In genomic region chr9:89252910-89253309, GRCh38 we compare ENCODE assay signal across 18 cellular contexts. TPM values are rescaled to one million over a fixed set of nuclear protein-coding genes. Genes with fewer than 3 reads are reported as not detected.
DNase-seq lines count a peak whose midpoint lies in the region; ATAC-seq, FAIRE-seq and TF ChIP-seq lines count a peak whose summit lies in the region.
"Had no signal": no experiment of that assay in that cellular context is flagged by ENCODE, and none has a peak within 500 bp of the region (broad histone marks: within the 10 kb centered on the region; RNA-seq: fewer than 3 reads in every experiment).

No MANE protein-coding gene starts in this region.

- H3K4me1 Mint-ChIP-seq in activated CD4-positive, alpha-beta T cell treated with anti-CD3 and anti-CD28 coated beads, Interleukin-2, amount 10 ng/mL, durations not matched to agents 24 days and 14 days = no peaks in the 10 kb centered on the region
- no peaks in the 10 kb centered on the region for H3K4me1 Mint-ChIP-seq in activated CD4-positive, alpha-beta T cell treated with anti-CD3 and anti-CD28 coated beads for 36 hours
- H3K4me1 Mint-ChIP-seq in neural progenitor cell (peaks cover 5% of the 10 kb centered on the region), H9 (peaks cover under 1 to 2% of the 10 kb centered on the region in 2 experiments; a peak in 3 of 4 replicates)
- H3K4me1 Mint-ChIP-seq: B cell had no signal

- H3K36me3 Mint-ChIP-seq in activated CD4-positive, alpha-beta T cell treated with anti-CD3 and anti-CD28 coated beads, Interleukin-2, amount 10 ng/mL, durations not matched to agents 24 days and 14 days (ENCODE audit: low read depth) = no peaks in the 10 kb centered on the region
- H3K36me3 Mint-ChIP-seq in activated CD4-positive, alpha-beta T cell treated with anti-CD3 and anti-CD28 coated beads for 36 hours (ENCODE audit: low read depth) = no peaks in the 10 kb centered on the region
- H3K36me3 Mint-ChIP-seq in neural progenitor cell = no peaks in the 10 kb centered on the region
- H3K36me3 Mint-ChIP-seq in H9 (ENCODE audit: insufficient read depth in 1 of 3, low read depth in 3 of 3) = peaks cover 0 to 1% (median 0%) of the 10 kb centered on the region in 3 experiments; a peak in 1 of 7 replicates

- H3K27me3 ChIP-seq in H1 (replicated peaks in 1 of 4; ENCODE audit: control insufficient read depth in 3 of 4, extremely low read depth in 1 of 4, insufficient read depth in 3 of 4, low read length in 3 of 4) (no peaks in the 10 kb centered on the region; a peak in 1 of 7 replicates), neural progenitor cell (no peaks in the 10 kb centered on the region), upper lobe of right lung (no peaks in the 10 kb centered on the region), H9 (ENCODE audit: insufficient read depth, low read length) (no peaks in the 10 kb centered on the region)

- H3K4me3 Mint-ChIP-seq in activated CD4-positive, alpha-beta T cell treated with anti-CD3 and anti-CD28 coated beads, Interleukin-2, amount 10 ng/mL, durations not matched to agents 24 days and 14 days = no peak overlapping the region
- no peak overlapping the region for H3K4me3 Mint-ChIP-seq in activated CD4-positive, alpha-beta T cell treated with anti-CD3 and anti-CD28 coated beads for 36 hours
- H3K4me3 Mint-ChIP-seq in neural progenitor cell (no peak overlapping the region), H9 (no peak overlapping the region)
- H3K4me3 Mint-ChIP-seq: B cell; CD4-positive, alpha-beta T cell; HFFc6 had no signal

- H3K27me3 Mint-ChIP-seq in activated CD4-positive, alpha-beta T cell treated with anti-CD3 and anti-CD28 coated beads, Interleukin-2, amount 10 ng/mL, durations not matched to agents 24 days and 14 days = peaks cover 4% of the 10 kb centered on the region
- H3K27me3 Mint-ChIP-seq in activated CD4-positive, alpha-beta T cell treated with anti-CD3 and anti-CD28 coated beads for 36 hours = no peaks in the 10 kb centered on the region
- peaks cover 3% of the 10 kb centered on the region for H3K27me3 Mint-ChIP-seq in neural progenitor cell (ENCODE audit: insufficient read depth, low read depth)
- no peaks in the 10 kb centered on the region for H3K27me3 Mint-ChIP-seq in H9 (ENCODE audit: low read depth)
- H3K27me3 Mint-ChIP-seq: B cell; CD4-positive, alpha-beta T cell had no signal

- no peak overlapping the region for H3K23ac ChIP-seq in H1 (ENCODE audit: insufficient read length)
- no peak overlapping the region for H3K23ac ChIP-seq in H9 (ENCODE audit: insufficient read length, low read depth, low read length)

- 89% methylated on average over 8 of the region's 8 CpGs; no CpG with 5 or more reads in 1 of the 2 experiments for WGBS in H1 (ENCODE audit: extremely low coverage in 1 of 2, insufficient coverage in 1 of 2, insufficient read length in 1 of 2, insufficient replicate concordance in 2 of 2, low coverage in 1 of 2, low lambda C conversion rate in 2 of 2, missing lambda C conversion rate in 1 of 2), 2 experiments
- 100% methylated on average over 1 of the region's 8 CpGs for WGBS in H9 (ENCODE audit: extremely low coverage, insufficient read length, low lambda C conversion rate)

- intact Hi-C loops in activated CD4-positive, alpha-beta T cell treated with anti-CD3 and anti-CD28 coated beads, Interleukin-2, amount 10 ng/mL, durations not matched to agents 24 days and 14 days (cut with micrococcal nuclease) = no loop called here
- intact Hi-C loops in activated CD4-positive, alpha-beta T cell treated with anti-CD3 and anti-CD28 coated beads for 36 hours (cut with DNase I, micrococcal nuclease) = no loop called here
- intact Hi-C loops in upper lobe of right lung (cut with DNase I) (no loop called here), head of caudate nucleus (cut with DNase I) (no loop called here)

- H3K23me2 ChIP-seq in H1 (ENCODE audit: low read depth, low read length) (peaks cover 18% of the 10 kb centered on the region; the same call in 1 of the 2 replicates), H9 (ENCODE audit: insufficient read length, low read depth, low read length, poor library complexity, severe bottlenecking) (no peaks in the 10 kb centered on the region)

- no peaks in the 10 kb centered on the region for H3K4me1 ChIP-seq in H1 (replicated peaks in 1 of 4; ENCODE audit: control insufficient read depth in 3 of 4, insufficient read depth in 4 of 4, low read length in 3 of 4)
- peaks cover 2% of the 10 kb centered on the region for H3K4me1 ChIP-seq in neural progenitor cell
- no peaks in the 10 kb centered on the region for H3K4me1 ChIP-seq in upper lobe of right lung
- H3K4me1 ChIP-seq in H9 (ENCODE audit: insufficient read depth, low read length) = no peaks in the 10 kb centered on the region

- no peak for TF ChIP-seq EP300 in H1 (IDR thresholded peaks at IDR 0.05; ENCODE audit: borderline replicate concordance in 1 of 2, low read depth in 2 of 2, low read length in 2 of 2)

- H3K9me3 ChIP-seq in H1 (ENCODE audit: insufficient read depth in 2 of 2, low read depth in 1 of 2, low read length in 1 of 2) = 0 out of 4 replicates have a peak, but pooled peaks cover 0 to 4% of the 10 kb centered on the region in 2 experiments
- no peaks in the 10 kb centered on the region for H3K9me3 ChIP-seq in neural progenitor cell (ENCODE audit: low read depth)
- H3K9me3 ChIP-seq in upper lobe of right lung = no peaks in the 10 kb centered on the region
- no peaks in the 10 kb centered on the region for H3K9me3 ChIP-seq in H9 (ENCODE audit: control insufficient read depth, low read depth, low read length)

- H3K4ac ChIP-seq in H1 (replicated peaks; ENCODE audit: insufficient read length, low read depth, low read length) = no peak overlapping the region
- no peak overlapping the region for H3K4ac ChIP-seq in H9 (ENCODE audit: low read depth, low read length)

- H2BK5ac ChIP-seq in H1 (ENCODE audit: low read depth, low read length) (no peak overlapping the region), H9 (ENCODE audit: insufficient read length, low read length) (no peak overlapping the region)

- DNase-seq in activated CD4-positive, alpha-beta T cell treated with anti-CD3 and anti-CD28 coated beads, Interleukin-2, amount 10 ng/mL, durations not matched to agents 24 days and 14 days = peak; percentile 34
- DNase-seq in activated CD4-positive, alpha-beta T cell treated with anti-CD3 and anti-CD28 coated beads for 36 hours = no peak
- DNase-seq in H1 (ENCODE audit: low read depth in 1 of 2, low spot score in 2 of 2) (no peak), neural progenitor cell (ENCODE audit: low spot score) (peak; percentile 11), upper lobe of right lung (no peak), occipital lobe (lab: John Stamatoyannopoulos, UW) (no peak), head of caudate nucleus (no peak), H9 (no peak)
- DNase-seq: ACHN; C1 segment of cervical spinal cord; CD4-positive, alpha-beta T cell; DMS153; DMS79 treated with DMSO at 0.1 percent for 48 hours; GDM1; GOT3; HCEC 1CT; HFFc6 had no signal

- H3K9me3 Mint-ChIP-seq in activated CD4-positive, alpha-beta T cell treated with anti-CD3 and anti-CD28 coated beads, Interleukin-2, amount 10 ng/mL, durations not matched to agents 24 days and 14 days = no peaks in the 10 kb centered on the region
- peaks cover 4% of the 10 kb centered on the region for H3K9me3 Mint-ChIP-seq in activated CD4-positive, alpha-beta T cell treated with anti-CD3 and anti-CD28 coated beads for 36 hours (ENCODE audit: low read depth)
- peaks cover 2% of the 10 kb centered on the region for H3K9me3 Mint-ChIP-seq in neural progenitor cell
- H3K9me3 Mint-ChIP-seq in H9 = peaks cover 2% of the 10 kb centered on the region in 2 experiments; a peak in 3 of 5 replicates

- H3K36me3 ChIP-seq in H1 (ENCODE audit: control insufficient read depth in 2 of 4, insufficient read depth in 4 of 4, low read length in 3 of 4) (peaks cover 0 to 7% (median 0%) of the 10 kb centered on the region in 4 experiments; a peak in 1 of 8 replicates), neural progenitor cell (no peaks in the 10 kb centered on the region), upper lobe of right lung (no peaks in the 10 kb centered on the region)

- peaks cover 3 to 17% of the 10 kb centered on the region in 2 experiments for H4K20me1 ChIP-seq in H1 (replicated peaks in 1 of 2; ENCODE audit: control insufficient read depth in 1 of 2, insufficient read depth in 2 of 2, low read length in 2 of 2)
- no peaks in the 10 kb centered on the region for H4K20me1 ChIP-seq in neural progenitor cell (ENCODE audit: low read depth)
- no peaks in the 10 kb centered on the region for H4K20me1 ChIP-seq in H9 (ENCODE audit: control insufficient read depth, insufficient read depth, insufficient read length)

- H3K9ac ChIP-seq in H1 (replicated peaks in 1 of 4; ENCODE audit: extremely low read depth in 1 of 4, low read depth in 3 of 4, low read length in 3 of 4) (no peak overlapping the region), neural progenitor cell (no peak overlapping the region), H9 (ENCODE audit: extremely low read depth, insufficient read length, low read length) (no peak overlapping the region)

- POLR2A ChIA-PET in activated CD4-positive, alpha-beta T cell treated with anti-CD3 and anti-CD28 coated beads for 36 hours (lab: Charles Lee) = no interaction called here
- POLR2A ChIA-PET in H1 (lab: Charles Lee; ENCODE audit: partially characterized antibody) = no interaction called here

- CTCF ChIA-PET in activated CD4-positive, alpha-beta T cell treated with anti-CD3 and anti-CD28 coated beads for 36 hours (lab: Charles Lee) = no interaction called here
- CTCF ChIA-PET in H1 (lab: Charles Lee; ENCODE audit: partially characterized antibody) = no interaction called here

- H3F3A ChIP-seq in neural progenitor cell (ENCODE audit: low read depth) = peaks cover 8% of the 10 kb centered on the region

- H3K4me2 ChIP-seq in H1 (ENCODE audit: insufficient read depth in 1 of 2, low read depth in 2 of 2, low read length in 2 of 2) = no peak overlapping the region
- no peak overlapping the region for H3K4me2 ChIP-seq in neural progenitor cell
- no peak overlapping the region for H3K4me2 ChIP-seq in H9 (ENCODE audit: insufficient read depth, insufficient read length, low read length)

- H2BK120ac ChIP-seq in H1 (replicated peaks; ENCODE audit: low read depth, low read length) (no peak overlapping the region), H9 (ENCODE audit: low read depth, low read length, poor library complexity, severe bottlenecking) (no peak overlapping the region)

- H2BK20ac ChIP-seq in H1 (ENCODE audit: low read length) = no peak overlapping the region; the same call in 1 of the 2 replicates
- no peak overlapping the region for H2BK20ac ChIP-seq in H9 (ENCODE audit: low read depth, low read length, poor library complexity, severe bottlenecking)

- no peak overlapping the region for H3K27ac ChIP-seq in H1 (ENCODE audit: low read depth, low read length)
- H3K27ac ChIP-seq in neural progenitor cell = no peak overlapping the region
- no peak overlapping the region for H3K27ac ChIP-seq in upper lobe of right lung
- no peak overlapping the region for H3K27ac ChIP-seq in H9 (ENCODE audit: insufficient read length, low read depth, low read length)

- H2BK15ac ChIP-seq in H1 (ENCODE audit: low read length) = no peak overlapping the region
- no peak overlapping the region for H2BK15ac ChIP-seq in H9 (ENCODE audit: low read depth, low read length)

- no peak for TF ChIP-seq RAD21 in H1 (IDR thresholded peaks at IDR 0.05 in 1 of 2, conservative IDR thresholded peaks at IDR 0.05 in 1 of 2; ENCODE audit: low read depth in 2 of 2, low read length in 2 of 2)

- no peak for TF ChIP-seq POLR2A in H1 (IDR thresholded peaks at IDR 0.05; ENCODE audit: control extremely low read depth in 1 of 2, low read depth in 2 of 2, low read length in 2 of 2)

- H3K79me1 ChIP-seq in H1 (ENCODE audit: low read depth, low read length) (no peaks in the 10 kb centered on the region), H9 (ENCODE audit: insufficient read depth, low read depth, low read length, poor library complexity, severe bottlenecking) (no peaks in the 10 kb centered on the region)

- no peak for ATAC-seq in activated CD4-positive, alpha-beta T cell treated with anti-CD3 and anti-CD28 coated beads for 36 hours
- ATAC-seq in upper lobe of right lung = peak; percentile 63

- H3K56ac ChIP-seq in H1 (replicated peaks; ENCODE audit: insufficient read length, low read depth, low read length) = peak overlapping the region; percentile 100
- H3K56ac ChIP-seq in H9 (ENCODE audit: insufficient read length, low read depth, low read length) = no peak overlapping the region

- H3K18ac ChIP-seq in H1 (ENCODE audit: extremely low read depth, low read length) (no peak overlapping the region), H9 (ENCODE audit: insufficient read length, low read depth, low read length) (no peak overlapping the region)

- H2AFZ ChIP-seq in H1 (ENCODE audit: low read length) (no peak overlapping the region), neural progenitor cell (replicated peaks) (no peak overlapping the region), H9 (ENCODE audit: low read length) (no peak overlapping the region)

- H2BK12ac ChIP-seq in H1 (ENCODE audit: low read depth, low read length) = no peak overlapping the region
- no peak overlapping the region for H2BK12ac ChIP-seq in H9 (ENCODE audit: insufficient read length, low read depth, low read length)

- no peak for FAIRE-seq in H1 (lab: Jason Lieb, UNC)

- no peak overlapping the region for H4K8ac ChIP-seq in H1 (ENCODE audit: extremely low read depth, insufficient read depth, low read length)
- H4K8ac ChIP-seq in H9 (replicated peaks; ENCODE audit: insufficient read length, low read depth, low read length) = no peak overlapping the region

- H4K91ac ChIP-seq in H1 (replicated peaks; ENCODE audit: insufficient read length, low read length) = no peak overlapping the region
- no peak overlapping the region for H4K91ac ChIP-seq in H9 (ENCODE audit: insufficient read length, low read depth, low read length)

- H2AK5ac ChIP-seq in H1 (ENCODE audit: low read depth, low read length) (peak overlapping the region; percentile 41; the same call in 1 of the 2 replicates), H9 (ENCODE audit: insufficient read length, low read length) (no peak overlapping the region)

- TF ChIP-seq CTCF in H1 (IDR thresholded peaks at IDR 0.05; ENCODE audit: control extremely low read depth in 1 of 3, insufficient read depth in 1 of 3, low read depth in 1 of 3, low read length in 3 of 3) = no peak
- TF ChIP-seq CTCF in neural progenitor cell (IDR thresholded peaks at IDR 0.05) = no peak
- TF ChIP-seq CTCF in upper lobe of right lung (IDR thresholded peaks at IDR 0.05) = no peak
- TF ChIP-seq CTCF in H9 (conservative IDR thresholded peaks at IDR 0.05) = no peak

- H3K79me2 ChIP-seq in H1 (ENCODE audit: control insufficient read depth in 1 of 2, insufficient read depth in 2 of 2, low read length in 2 of 2) = no peaks in the 10 kb centered on the region
- no peaks in the 10 kb centered on the region for H3K79me2 ChIP-seq in neural progenitor cell (ENCODE audit: low read depth)
- H3K79me2 ChIP-seq in H9 (ENCODE audit: insufficient read depth, low read length) = no peaks in the 10 kb centered on the region

- no peak overlapping the region for H3T11ph ChIP-seq in H9 (ENCODE audit: low read length)

- no peak overlapping the region for H3K4me3 ChIP-seq in H1 (ENCODE audit: extremely low read depth in 1 of 4, insufficient read depth in 2 of 4, low read depth in 3 of 4, low read length in 4 of 4)
- H3K4me3 ChIP-seq in neural progenitor cell = no peak overlapping the region
- H3K4me3 ChIP-seq in upper lobe of right lung = no peak overlapping the region

- no peak overlapping the region for H3K27ac Mint-ChIP-seq in activated CD4-positive, alpha-beta T cell treated with anti-CD3 and anti-CD28 coated beads, Interleukin-2, amount 10 ng/mL, durations not matched to agents 24 days and 14 days
- H3K27ac Mint-ChIP-seq in activated CD4-positive, alpha-beta T cell treated with anti-CD3 and anti-CD28 coated beads for 36 hours = no peak overlapping the region
- H3K27ac Mint-ChIP-seq in neural progenitor cell (no peak overlapping the region), H9 (no peak overlapping the region)
- H3K27ac Mint-ChIP-seq: B cell; CD4-positive, alpha-beta T cell; HFFc6 had no signal

- H3K14ac ChIP-seq in H1 (ENCODE audit: insufficient read length) (no peak overlapping the region), H9 (ENCODE audit: insufficient read depth, low read length) (no peak overlapping the region)

- H4K5ac ChIP-seq in H1 (ENCODE audit: insufficient read length, low read depth, low read length) = no peak overlapping the region
- no peak overlapping the region for H4K5ac ChIP-seq in H9 (ENCODE audit: insufficient read length, low read depth, low read length)

RNA-seq across cellular contexts. Expression of gene CKS2, which starts 58.1 kb away (rescaled TPM):
- 167 and 176 TPM in 2 replicates for total RNA-seq in activated CD4-positive, alpha-beta T cell treated with anti-CD3 and anti-CD28 coated beads, Interleukin-2, amount 10 ng/mL, durations not matched to agents 24 days and 14 days
- 100 to 1,000 TPM; 236 to 256 TPM for total RNA-seq in activated CD4-positive, alpha-beta T cell treated with anti-CD3 and anti-CD28 coated beads for 36 hours
- 320 and 337 TPM in 2 replicates for total RNA-seq in H1 (2021; fragmentation: NEBNext Ultra II Directional; extraction: Animal tissue kit (Norgen Biotek cat#: 25700))
- 595 and 689 TPM in 2 replicates for polyA plus RNA-seq in H1 (2011; rRNA removed)
- polyA plus RNA-seq in H1 (2011; cell fraction: cytosol; rRNA removed) = 655 TPM
- polyA plus RNA-seq in H1 (2011; cell fraction: nucleus; rRNA removed) = 203 TPM
- polyA plus RNA-seq in H1 (2012, experiment 1 of 2) = 286 to 484 TPM (median 379 TPM) in 4 replicates
- 874 TPM for polyA plus RNA-seq in H1 (2012, experiment 2 of 2)
- 200 TPM for polyA plus RNA-seq in H1 (2013, experiment 1 of 2)
- 204 TPM for polyA plus RNA-seq in H1 (2013, experiment 2 of 2)
- 251 and 296 TPM in 2 replicates for polyA minus RNA-seq in H1 (2011; rRNA and poly(A)+ RNA removed)
- 162 TPM for polyA minus RNA-seq in H1 (2011; cell fraction: cytosol; rRNA and poly(A)+ RNA removed)
- 82.4 TPM for polyA minus RNA-seq in H1 (2011; cell fraction: nucleus; rRNA and poly(A)+ RNA removed)
- 693 and 741 TPM in 2 replicates for total RNA-seq in neural progenitor cell (ENCODE audit: low replicate concordance)
- total RNA-seq in upper lobe of right lung = 15.0 TPM
- total RNA-seq in occipital lobe = 34.3 TPM
- total RNA-seq in H9 (2021) = 210 and 211 TPM in 2 replicates

Comparison
In these comparisons a context has a peak if more than half of its experiments do, and no peak if none do; other contexts are left out.
1. DNase-seq: peak in activated CD4-positive, alpha-beta T cell treated with anti-CD3 and anti-CD28 coated beads, Interleukin-2, amount 10 ng/mL, durations not matched to agents 24 days and 14 days (single experiment) and neural progenitor cell (single experiment); none in activated CD4-positive, alpha-beta T cell treated with anti-CD3 and anti-CD28 coated beads for 36 hours (single experiment), H1 (0 of 2), upper lobe of right lung (single experiment), occipital lobe (single experiment), head of caudate nucleus (0 of 42) and H9 (single experiment).